In genomic region chr1:30099587-30099986, GRCh38 we compare ENCODE assay signal across 21 cellular contexts.
DNase-seq lines count a peak whose midpoint lies in the region; ATAC-seq, FAIRE-seq and TF ChIP-seq lines count a peak whose summit lies in the region.
"Had no signal": no experiment of that assay in that cellular context is flagged by ENCODE, and none has a peak within 500 bp of the region (broad histone marks: within the 10 kb centered on the region; RNA-seq: fewer than 3 reads in every experiment).

No MANE protein-coding gene starts in this region.

- H3K36me3 Mint-ChIP-seq in chondrocyte (ENCODE audit: low read depth) = no peaks in the 10 kb centered on the region
- H3K36me3 Mint-ChIP-seq: CD8-positive, alpha-beta T cell had no signal

- H3K9me3 Mint-ChIP-seq in chondrocyte (ENCODE audit: low read depth) = no peaks in the 10 kb centered on the region
- H3K9me3 Mint-ChIP-seq: CD4-positive, alpha-beta T cell; CD8-positive, alpha-beta T cell had no signal

- peaks cover 0 to 57% (median 30%) of the 10 kb centered on the region in 7 donors for H3K27me3 ChIP-seq in heart right ventricle
- H3K27me3 ChIP-seq: BLaER1 treated with 17β-estradiol and CSF1 and Interleukin-3, amounts not matched to agents 10 nM and 100 nM had no signal

- ATAC-seq in GM18870 (IDR thresholded peaks at IDR 0.05; ENCODE audit: unreplicated experiment) (no peak), heart right ventricle (no peak)
- ATAC-seq: A549; CD8-positive, alpha-beta T cell had no signal

- no peak overlapping the region for H3K27ac Mint-ChIP-seq in chondrocyte (ENCODE audit: unreplicated experiment)
- H3K27ac Mint-ChIP-seq: B cell; CD4-positive, alpha-beta T cell; CD8-positive, alpha-beta T cell had no signal

- H3K4me1 ChIP-seq in HEK293 (ENCODE audit: control insufficient read depth, insufficient read depth, low read length) = no peaks in the 10 kb centered on the region
- no peaks in the 10 kb centered on the region for H3K4me1 ChIP-seq in kidney (ENCODE audit: control insufficient read depth in 1 of 2, insufficient read depth in 1 of 2, low read depth in 1 of 2, low read length in 2 of 2)
- H3K4me1 ChIP-seq in heart right ventricle = no peaks in the 10 kb centered on the region
- H3K4me1 ChIP-seq: A549; BLaER1 treated with 17β-estradiol and CSF1 and Interleukin-3, amounts not matched to agents 10 nM and 100 nM; Caco-2 had no signal

- H3K4me3 ChIP-seq in HEK293 (ENCODE audit: low read depth, low read length) (no peak overlapping the region), kidney (ENCODE audit: low read length in 2 of 2) (no peak overlapping the region), heart right ventricle (no peak overlapping the region)
- H3K4me3 ChIP-seq: A549; BLaER1 treated with 17β-estradiol and CSF1 and Interleukin-3, amounts not matched to agents 10 nM and 100 nM had no signal

- H3K9ac ChIP-seq in kidney (ENCODE audit: low read length in 2 of 2) = no peak overlapping the region
- H3K9ac ChIP-seq: BLaER1 treated with 17β-estradiol and CSF1 and Interleukin-3, amounts not matched to agents 10 nM and 100 nM had no signal

- H3K4me3 Mint-ChIP-seq in chondrocyte (ENCODE audit: unreplicated experiment) = no peak overlapping the region
- H3K4me3 Mint-ChIP-seq: B cell; CD4-positive, alpha-beta T cell; CD8-positive, alpha-beta T cell had no signal

- no peaks in the 10 kb centered on the region for H3K4me1 Mint-ChIP-seq in chondrocyte (ENCODE audit: low read depth)
- H3K4me1 Mint-ChIP-seq: B cell had no signal

- POLR2A ChIA-PET in HEK293 (lab: Yijun Ruan, JAX) = no interaction called here

- WGBS in heart right ventricle, 2 donors = 77 to 79% methylated on average over 12 of the region's 12 CpGs

- peaks cover 26% of the 10 kb centered on the region for H3K27me3 Mint-ChIP-seq in chondrocyte (ENCODE audit: low read depth)

- H3K36me3 ChIP-seq in HEK293 (ENCODE audit: control insufficient read depth in 2 of 2, insufficient read depth in 1 of 2, low read length in 2 of 2) (no peaks in the 10 kb centered on the region), kidney (ENCODE audit: control insufficient read depth in 1 of 2, insufficient read depth in 2 of 2, low read length in 2 of 2) (no peaks in the 10 kb centered on the region), heart right ventricle (no peaks in the 10 kb centered on the region)
- H3K36me3 ChIP-seq: BLaER1 treated with 17β-estradiol and CSF1 and Interleukin-3, amounts not matched to agents 10 nM and 100 nM had no signal

- no peak for TF ChIP-seq CTCF in HEK293 (tag by site-specific recombination; IDR thresholded peaks at IDR 0.05)
- no peak for TF ChIP-seq CTCF in chondrocyte (IDR thresholded peaks at IDR 0.05)
- no peak for TF ChIP-seq CTCF in kidney (IDR thresholded peaks at IDR 0.05; ENCODE audit: borderline replicate concordance, extremely low read depth, insufficient read depth)
- TF ChIP-seq CTCF in heart right ventricle (IDR thresholded peaks at IDR 0.05) = no peak

- H3K9me3 ChIP-seq in HEK293 (ENCODE audit: control insufficient read depth, insufficient read depth, low read depth, low read length) (no peaks in the 10 kb centered on the region), kidney (ENCODE audit: control insufficient read depth in 1 of 2, low read length in 2 of 2) (no peaks in the 10 kb centered on the region), heart right ventricle (no peaks in the 10 kb centered on the region)
- H3K9me3 ChIP-seq: A549, Caco-2 had no signal

- CTCF ChIA-PET in HEK293 (lab: Yijun Ruan, JAX) = interaction anchor here (0.6 kb wide), 1 partner anchor 12 kb away, joined by 3 read pairs; no protein-coding TSS in a partner anchor

- intact Hi-C loops in kidney (cut with DNase I) (no loop called here), heart right ventricle (cut with DNase I) (loop anchor here in 1 of 10 donors (10.0 kb wide), 1 partner anchor 605 kb away; no protein-coding TSS in a partner anchor)

- no peak for FAIRE-seq in kidney (lab: Jason Lieb, UNC)
- FAIRE-seq: A549, D721Med, G401.6, GM12891 had no signal

- peak; percentile 69 for DNase-seq in chondrocyte (ENCODE audit: low spot score)
- DNase-seq in kidney = peak; percentile 26
- DNase-seq in dermis blood vessel endothelial cell = no peak
- DNase-seq in heart right ventricle = no peak
- DNase-seq: AML-193; Caco-2; Calu3; CD4-positive, alpha-beta T cell; CD8-positive, alpha-beta T cell; DMS79 treated with DMSO at 0.1 percent for 48 hours; GF-D8 had no signal

- H3K27ac ChIP-seq in HEK293 (ENCODE audit: extremely low read depth, low read depth, low read length) (no peak overlapping the region), kidney (ENCODE audit: low read depth in 2 of 2, low read length in 2 of 2) (no peak overlapping the region), heart right ventricle (no peak overlapping the region)
- H3K27ac ChIP-seq: 22Rv1; A549; BLaER1 treated with 17β-estradiol and CSF1 and Interleukin-3, amounts not matched to agents 10 nM and 100 nM; C4-2B had no signal

TF ChIP-seq in HEK293, 187 proteins besides CTCF, POLR2A, EP300 and RAD21:
- 0 out of 2 replicates have a peak, but pooled peaks have one; percentile 9 for TF ChIP-seq ZNF580 (tag by site-specific recombination; IDR thresholded peaks at IDR 0.05)
- TF ChIP-seq ZNF433 (tag by site-specific recombination; IDR thresholded peaks at IDR 0.05; ENCODE audit: low read depth) = no peak
- TF ChIP-seq ZBTB11 (tag by site-specific recombination; conservative IDR thresholded peaks at IDR 0.05; ENCODE audit: low read depth) = no peak
- TF ChIP-seq ZNF776 (tag by site-specific recombination; IDR thresholded peaks at IDR 0.05; ENCODE audit: borderline replicate concordance) = no peak
- no peak for TF ChIP-seq PATZ1 (tag by site-specific recombination; IDR thresholded peaks at IDR 0.05)

Comparison
In these comparisons a context has a peak if more than half of its experiments do, and no peak if none do; other contexts are left out.
1. DNase-seq: peak in chondrocyte (single experiment) and kidney (single experiment); none in dermis blood vessel endothelial cell (single experiment) and heart right ventricle (0 of 2).